1 cellular context compared by ENCODE assay signal in the genomic region with DNA sequence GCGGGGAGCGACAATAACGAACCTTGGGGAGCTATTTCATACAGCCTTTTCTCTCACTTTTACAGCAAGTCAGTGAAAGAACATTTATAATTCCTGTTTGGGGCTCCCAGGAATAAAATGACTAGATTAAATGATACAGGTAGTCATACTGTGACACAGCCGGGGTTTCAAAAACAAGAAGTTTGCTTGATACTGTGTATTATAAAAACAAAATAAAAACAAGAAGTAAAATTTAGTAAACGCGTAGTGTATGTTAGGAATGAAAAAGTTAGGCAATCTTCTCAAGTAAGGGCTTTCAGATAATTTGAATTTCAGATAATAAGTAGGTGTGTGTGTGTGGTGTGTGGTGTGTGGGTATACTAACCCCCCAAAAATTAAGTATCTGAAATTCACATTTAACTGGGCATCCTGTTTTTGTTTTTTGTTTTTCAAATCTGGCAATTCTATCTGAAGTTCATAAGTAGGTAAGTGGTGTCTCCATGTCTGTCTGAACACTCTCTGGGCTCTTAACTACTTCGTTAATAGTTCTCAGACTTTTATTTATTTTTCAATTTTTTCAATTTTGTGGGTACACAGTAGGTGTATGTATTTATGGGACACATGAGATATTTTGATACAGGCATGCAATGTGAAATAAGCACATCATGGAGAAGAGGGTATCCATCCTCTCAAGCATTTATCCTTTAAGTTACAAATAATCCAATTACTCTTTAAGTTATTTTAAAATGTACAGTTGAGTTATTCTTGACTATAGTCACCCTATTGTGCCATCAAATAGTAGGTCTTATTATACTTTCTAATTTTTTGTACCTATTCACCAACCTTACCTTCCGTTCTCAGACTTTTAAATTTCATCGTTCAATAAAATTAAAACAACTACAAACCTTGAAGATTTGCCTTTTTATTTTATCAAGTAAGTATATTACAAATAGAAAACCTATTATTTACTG.
TF ChIP-seq lines count a peak whose summit lies in the region.

No MANE protein-coding gene starts in this region.

TF ChIP-seq in IMR-90, 13 proteins besides CTCF, POLR2A, EP300 and RAD21:
- TF ChIP-seq NFE2L2 (IDR thresholded peaks at IDR 0.05; ENCODE audit: low read depth, low read length), result no peak
- TF ChIP-seq MXI1 (IDR thresholded peaks at IDR 0.05; ENCODE audit: borderline replicate concordance, low read depth, low read length), result no peak
- no peak for TF ChIP-seq MAZ (IDR thresholded peaks at IDR 0.05; ENCODE audit: borderline replicate concordance, low read depth, low read length)
- TF ChIP-seq SMC3 (IDR thresholded peaks at IDR 0.05; ENCODE audit: low read depth, low read length), result no peak
- no peak for TF ChIP-seq MAFK (IDR thresholded peaks at IDR 0.05; ENCODE audit: low read depth, low read length)
- TF ChIP-seq, protein P1, sequence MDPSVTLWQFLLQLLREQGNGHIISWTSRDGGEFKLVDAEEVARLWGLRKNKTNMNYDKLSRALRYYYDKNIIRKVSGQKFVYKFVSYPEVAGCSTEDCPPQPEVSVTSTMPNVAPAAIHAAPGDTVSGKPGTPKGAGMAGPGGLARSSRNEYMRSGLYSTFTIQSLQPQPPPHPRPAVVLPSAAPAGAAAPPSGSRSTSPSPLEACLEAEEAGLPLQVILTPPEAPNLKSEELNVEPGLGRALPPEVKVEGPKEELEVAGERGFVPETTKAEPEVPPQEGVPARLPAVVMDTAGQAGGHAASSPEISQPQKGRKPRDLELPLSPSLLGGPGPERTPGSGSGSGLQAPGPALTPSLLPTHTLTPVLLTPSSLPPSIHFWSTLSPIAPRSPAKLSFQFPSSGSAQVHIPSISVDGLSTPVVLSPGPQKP (IDR thresholded peaks at IDR 0.05; ENCODE audit: borderline replicate concordance, low read depth, low read length), result no peak
- no peak for TF ChIP-seq BHLHE40 (IDR thresholded peaks at IDR 0.05; ENCODE audit: low read depth, low read length)
- no peak for TF ChIP-seq CEBPB (IDR thresholded peaks at IDR 0.05; ENCODE audit: low read depth, low read length)
- no peak for TF ChIP-seq RCOR1 (IDR thresholded peaks at IDR 0.05; ENCODE audit: insufficient replicate concordance, low read length)
- no peak for TF ChIP-seq FOS (IDR thresholded peaks at IDR 0.05; ENCODE audit: low read depth, low read length)
- TF ChIP-seq RFX5 (IDR thresholded peaks at IDR 0.05; ENCODE audit: low read depth, low read length), result no peak
- TF ChIP-seq, protein P2, sequence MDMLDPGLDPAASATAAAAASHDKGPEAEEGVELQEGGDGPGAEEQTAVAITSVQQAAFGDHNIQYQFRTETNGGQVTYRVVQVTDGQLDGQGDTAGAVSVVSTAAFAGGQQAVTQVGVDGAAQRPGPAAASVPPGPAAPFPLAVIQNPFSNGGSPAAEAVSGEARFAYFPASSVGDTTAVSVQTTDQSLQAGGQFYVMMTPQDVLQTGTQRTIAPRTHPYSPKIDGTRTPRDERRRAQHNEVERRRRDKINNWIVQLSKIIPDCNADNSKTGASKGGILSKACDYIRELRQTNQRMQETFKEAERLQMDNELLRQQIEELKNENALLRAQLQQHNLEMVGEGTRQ (IDR thresholded peaks at IDR 0.05; ENCODE audit: low read depth, low read length), result no peak
- no peak for TF ChIP-seq CHD1 (IDR thresholded peaks at IDR 0.05; ENCODE audit: low read depth, low read length)
TF ChIP-seq in IMR-90: peak in this region for 0.
